Comparison of ENCODE assay signal across 24 cellular contexts in the genomic region with DNA sequence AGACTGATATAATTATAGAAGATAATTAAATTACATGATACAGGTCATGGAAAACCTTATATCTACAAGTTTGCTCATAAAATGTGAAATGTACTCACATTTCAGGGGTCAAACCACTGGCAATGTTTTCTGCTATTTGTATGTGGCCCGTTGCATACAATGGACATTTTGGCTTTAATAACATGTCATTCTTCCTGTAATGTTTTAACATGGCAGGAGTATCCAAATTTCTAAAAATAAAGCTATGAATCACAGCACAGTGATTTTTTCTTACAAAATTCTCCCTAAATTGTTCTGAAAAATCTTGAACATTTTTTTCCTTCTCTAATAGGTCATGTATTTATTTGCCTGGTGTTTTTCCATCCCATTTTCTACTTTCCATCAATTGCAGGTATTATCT.
DNase-seq lines count a peak whose midpoint lies in the region; ATAC-seq and TF ChIP-seq lines count a peak whose summit lies in the region.
"Had no signal": no experiment of that assay in that cellular context is flagged by ENCODE, and none has a peak within 500 bp of the region (broad histone marks: within the 10 kb centered on the region; RNA-seq: fewer than 3 reads in every experiment).

No MANE protein-coding gene starts in this region.

- ATAC-seq in sciatic nerve (peak; percentile 50), GM21390 (IDR thresholded peaks at IDR 0.05; ENCODE audit: unreplicated experiment) (no peak), HG03460 (IDR thresholded peaks at IDR 0.05; ENCODE audit: unreplicated experiment) (no peak)
- ATAC-seq: GM12878 had no signal

- H3K9me3 ChIP-seq in ascending aorta, result no peaks in the 10 kb centered on the region
- H3K9me3 ChIP-seq: BE2C, BLaER1 had no signal

- no peaks in the 10 kb centered on the region for H3K36me3 ChIP-seq in ascending aorta
- H3K36me3 ChIP-seq: BE2C, BLaER1 had no signal

- DNase-seq in ascending aorta (ENCODE audit: low spot score in 2 of 2) (no peak), fibroblast of the aortic adventitia (ENCODE audit: low read depth) (peak; percentile 2), sciatic nerve (ENCODE audit: low spot score) (no peak), epidermal melanocyte (ENCODE audit: insufficient read length, low spot score) (no peak)
- DNase-seq in activated effector memory CD4-positive, alpha-beta T cell treated with Interleukin-2 at 50 U/mL for 16 hours, result no peak
- DNase-seq: 8988T; ACHN; BE2C; C1 segment of cervical spinal cord; CD4-positive, alpha-beta memory T cell; CD4-positive, CD25-positive, alpha-beta regulatory T cell; CD8-positive, alpha-beta memory T cell; COR-L47; DMS 273 treated with DMSO at 0.1 percent for 48 hours; DMS153; DMS53; DMS79; DND-41; EL; GDM1 had no signal

- H3K4me1 ChIP-seq in ascending aorta, result peaks cover 4 to 11% of the 10 kb centered on the region in 2 donors
- H3K4me1 ChIP-seq: BE2C, BLaER1 had no signal

- TF ChIP-seq CTCF in ascending aorta (IDR thresholded peaks at IDR 0.05) (no peak), fibroblast of the aortic adventitia (IDR thresholded peaks at IDR 0.05; ENCODE audit: insufficient read depth, low read length) (no peak)

- peak overlapping the region; percentile 39 to 48 for H3K27ac ChIP-seq in ascending aorta
- H3K27ac ChIP-seq: BLaER1 had no signal

- H3K4me3 ChIP-seq in ascending aorta, result no peak overlapping the region
- no peak overlapping the region for H3K4me3 ChIP-seq in fibroblast of the aortic adventitia (ENCODE audit: low read depth, low read length)
- H3K4me3 ChIP-seq: BLaER1, GM12878 had no signal

- H3K27me3 ChIP-seq in ascending aorta, result no peaks in the 10 kb centered on the region
- H3K27me3 ChIP-seq: BE2C, BLaER1 had no signal

- intact Hi-C loops in ascending aorta (cut with DNase I) (no loop called here), sciatic nerve (cut with DNase I) (no loop called here)
